21 cellular contexts compared by ENCODE assay signal in the genomic region with DNA sequence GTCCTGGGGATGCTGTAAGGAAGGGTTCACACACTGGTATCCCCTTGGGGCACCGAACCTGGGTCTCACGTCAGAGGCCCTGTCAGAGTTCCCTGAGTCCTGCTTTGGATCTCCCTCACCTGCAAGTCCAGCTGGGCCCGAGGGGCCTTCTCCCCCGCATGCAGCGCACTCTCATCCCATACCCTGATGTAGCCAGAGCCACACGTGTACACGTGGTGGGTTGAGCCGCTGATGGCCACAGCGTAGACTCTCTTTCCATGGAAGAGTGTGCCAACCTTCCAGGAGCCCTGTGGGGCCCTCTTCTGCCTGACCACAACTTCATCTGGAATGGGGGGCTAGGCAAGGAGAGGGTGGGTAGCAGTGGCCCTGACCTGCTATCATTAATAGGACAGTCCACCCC. TPM values are rescaled to one million over a fixed set of nuclear protein-coding genes. Genes with fewer than 3 reads are reported as not detected.
DNase-seq lines count a peak whose midpoint lies in the region; ATAC-seq and TF ChIP-seq lines count a peak whose summit lies in the region.
"Had no signal": no experiment of that assay in that cellular context is flagged by ENCODE, and none has a peak within 500 bp of the region (broad histone marks: within the 10 kb centered on the region; RNA-seq: fewer than 3 reads in every experiment).

No MANE protein-coding gene starts in this region.

- TF ChIP-seq CTCF in foreskin fibroblast (IDR thresholded peaks at IDR 0.05; ENCODE audit: low read depth, low read length) = no peak

- no peak overlapping the region for H3K27ac Mint-ChIP-seq in stimulated activated effector memory CD8-positive, alpha-beta T cell treated with anti-CD3 and anti-CD28 coated beads, Interleukin-12 subunit alpha, Interleukin-12 subunit beta, amount 100 ng/mL, for 72 hours
- H3K27ac Mint-ChIP-seq: B cell; CD4-positive, CD25-positive, alpha-beta regulatory T cell; CD8-positive, alpha-beta T cell; GM23338; H9 had no signal

- no peaks in the 10 kb centered on the region for H3K36me3 Mint-ChIP-seq in stimulated activated effector memory CD8-positive, alpha-beta T cell treated with anti-CD3 and anti-CD28 coated beads, Interleukin-12 subunit alpha, Interleukin-12 subunit beta, amount 100 ng/mL, for 72 hours
- H3K36me3 Mint-ChIP-seq: CD4-positive, CD25-positive, alpha-beta regulatory T cell; CD8-positive, alpha-beta T cell had no signal

- intact Hi-C loops in posterior vena cava (cut with DNase I) = no loop called here

- peaks cover 2% of the 10 kb centered on the region for H3K9me3 Mint-ChIP-seq in stimulated activated effector memory CD8-positive, alpha-beta T cell treated with anti-CD3 and anti-CD28 coated beads, Interleukin-12 subunit alpha, Interleukin-12 subunit beta, amount 100 ng/mL, for 72 hours
- H3K9me3 Mint-ChIP-seq: CD8-positive, alpha-beta T cell; GM23338 had no signal

- no peaks in the 10 kb centered on the region for H3K4me1 Mint-ChIP-seq in stimulated activated effector memory CD8-positive, alpha-beta T cell treated with anti-CD3 and anti-CD28 coated beads, Interleukin-12 subunit alpha, Interleukin-12 subunit beta, amount 100 ng/mL, for 72 hours
- H3K4me1 Mint-ChIP-seq: B cell, GM23338 had no signal

- H3K4me3 Mint-ChIP-seq in stimulated activated effector memory CD8-positive, alpha-beta T cell treated with anti-CD3 and anti-CD28 coated beads, Interleukin-12 subunit alpha, Interleukin-12 subunit beta, amount 100 ng/mL, for 72 hours = no peak overlapping the region
- H3K4me3 Mint-ChIP-seq: B cell; CD4-positive, CD25-positive, alpha-beta regulatory T cell; CD8-positive, alpha-beta T cell; GM23338; H9 had no signal

- peak; percentile 26 for ATAC-seq in stimulated activated effector memory CD8-positive, alpha-beta T cell treated with anti-CD3 and anti-CD28 coated beads, Interleukin-12 subunit alpha, Interleukin-12 subunit beta, amount 100 ng/mL, for 72 hours
- ATAC-seq: CD8-positive, alpha-beta T cell; GM12878; GM23338; HCT116 had no signal

- peak; percentile 88 for DNase-seq in mesenteric fat pad (ENCODE audit: low spot score)
- peak; percentile 51 for DNase-seq in posterior vena cava (ENCODE audit: low spot score)
- DNase-seq in stimulated activated effector memory CD8-positive, alpha-beta T cell treated with anti-CD3 and anti-CD28 coated beads, Interleukin-12 subunit alpha, Interleukin-12 subunit beta, amount 100 ng/mL, for 72 hours (ENCODE audit: low spot score in 2 of 2) = no peak
- DNase-seq in DMS79 treated with DMSO at 0.1 percent for 48 hours (lab: John Stamatoyannopoulos, UW) = no peak
- DNase-seq in foreskin fibroblast = no peak
- DNase-seq in inferior parietal cortex (ENCODE audit: extremely low spot score) = no peak
- DNase-seq: Caco-2; CD4-positive, CD25-positive, alpha-beta regulatory T cell; CD8-positive, alpha-beta T cell; DMS153; EL; GDM1; H9 had no signal

- no peak overlapping the region for H3K4me3 ChIP-seq in foreskin fibroblast (ENCODE audit: low read depth in 1 of 2, low read length in 2 of 2)
- H3K4me3 ChIP-seq: BLaER1, GM12878, GM23338 had no signal

RNA-seq across cellular contexts. Expression of gene TLE7, which starts 9.9 kb away (rescaled TPM):
- total RNA-seq in mesenteric fat pad (not detected), posterior vena cava (not detected)
- total RNA-seq: A172; A673; B cell; Caco-2; CD4-positive, CD25-positive, alpha-beta regulatory T cell; CD8-positive, alpha-beta T cell; GM12878; H4; H9 had no signal

RNA-seq across cellular contexts. Expression of gene ZNF23, which starts 30.1 kb away (rescaled TPM):
- 10.9 TPM for total RNA-seq in mesenteric fat pad
- total RNA-seq in posterior vena cava = 10 to 100 TPM in 1 of 2 donors, 1 to 10 TPM in 1; 10.0 to 10.5 TPM

RNA-seq across cellular contexts. Expression of gene ZNF19, which starts 57.1 kb away (rescaled TPM):
- total RNA-seq in mesenteric fat pad (6.7 TPM), posterior vena cava (1 to 10 TPM; 3.6 to 4.2 TPM)

Comparison
In these comparisons a context has a peak if more than half of its experiments do, and no peak if none do; other contexts are left out.
1. DNase-seq: peak in mesenteric fat pad (single experiment) and posterior vena cava (single experiment); none in stimulated activated effector memory CD8-positive, alpha-beta T cell treated with anti-CD3 and anti-CD28 coated beads, Interleukin-12 subunit alpha, Interleukin-12 subunit beta, amount 100 ng/mL, for 72 hours (0 of 2), DMS79 treated with DMSO at 0.1 percent for 48 hours (single experiment), foreskin fibroblast (0 of 2) and inferior parietal cortex (single experiment).